ENCODE assay signal across 9 cellular contexts in the genomic region with DNA sequence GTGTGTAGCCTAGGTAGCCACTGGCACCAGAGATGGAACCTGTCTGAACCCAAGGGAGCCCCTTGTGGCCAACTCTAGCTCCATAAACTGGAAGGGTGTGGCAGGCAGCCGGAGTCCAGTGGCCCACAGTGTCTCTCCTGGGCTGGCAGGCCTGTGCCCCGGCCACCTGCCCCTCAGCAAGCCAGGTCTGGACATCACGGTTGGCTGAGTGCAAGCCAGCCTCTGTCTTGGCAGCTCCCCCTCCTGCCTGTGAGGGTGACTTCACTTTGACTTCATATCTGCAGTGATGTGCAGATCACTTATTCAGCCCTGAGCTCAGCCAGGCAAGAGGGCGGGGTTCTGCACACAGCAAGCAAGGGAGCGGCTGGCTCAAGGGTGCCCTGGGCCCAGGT. TPM values are rescaled to one million over a fixed set of nuclear protein-coding genes. Genes with fewer than 3 reads are reported as not detected.
DNase-seq lines count a peak whose midpoint lies in the region; ATAC-seq and TF ChIP-seq lines count a peak whose summit lies in the region.
"Had no signal": no experiment of that assay in that cellular context is flagged by ENCODE, and none has a peak within 500 bp of the region (broad histone marks: within the 10 kb centered on the region; RNA-seq: fewer than 3 reads in every experiment).

No MANE protein-coding gene starts in this region.

- TF ChIP-seq POLR2A in NB4 (IDR thresholded peaks at IDR 0.05; ENCODE audit: extremely low read depth, insufficient read length), result no peak

- no peaks in the 10 kb centered on the region for H3K9me3 ChIP-seq in left ventricle myocardium inferior (replicated peaks)
- H3K9me3 ChIP-seq: heart left ventricle had no signal

- TF ChIP-seq CTCF in left ventricle myocardium inferior (IDR thresholded peaks at IDR 0.05; ENCODE audit: borderline replicate concordance) (peak; percentile 14), NB4 (IDR thresholded peaks at IDR 0.05; ENCODE audit: low read depth, low read length) (peak; percentile 33), choroid plexus epithelial cell (conservative IDR thresholded peaks at IDR 0.05; ENCODE audit: low read depth, low read length) (peak; percentile 39), type B pancreatic cell (conservative IDR thresholded peaks at IDR 0.05) (peak; percentile 36)

- no peak overlapping the region for H3K27ac Mint-ChIP-seq in type B pancreatic cell

- H3K9me3 Mint-ChIP-seq in type B pancreatic cell, result no peaks in the 10 kb centered on the region

- H3K27me3 ChIP-seq in left ventricle myocardium inferior (ENCODE audit: low read depth), result peaks cover 88% of the 10 kb centered on the region

- H3K4me1 ChIP-seq in left ventricle myocardium inferior, result peaks cover 20% of the 10 kb centered on the region

- H3K4me1 Mint-ChIP-seq in type B pancreatic cell (ENCODE audit: unreplicated experiment), result no peaks in the 10 kb centered on the region

- H3K27ac ChIP-seq in left ventricle myocardium inferior (replicated peaks), result no peak overlapping the region
- H3K27ac ChIP-seq: heart left ventricle had no signal

- peaks cover 81% of the 10 kb centered on the region for H3K27me3 Mint-ChIP-seq in type B pancreatic cell

- H3K36me3 Mint-ChIP-seq in type B pancreatic cell, result no peaks in the 10 kb centered on the region

- H3K36me3 ChIP-seq in left ventricle myocardium inferior, result no peaks in the 10 kb centered on the region
- H3K36me3 ChIP-seq: heart left ventricle had no signal

- DNase-seq in left ventricle myocardium inferior (no peak), cardiac septum (ENCODE audit: low spot score) (no peak), NB4 (ENCODE audit: low read depth) (peak; percentile 55), choroid plexus epithelial cell (ENCODE audit: low read depth) (no peak), type B pancreatic cell (ENCODE audit: extremely low spot score, unreplicated experiment) (no peak), OCI-M2 (lab: John Stamatoyannopoulos, UW; ENCODE audit: unreplicated experiment) (no peak)

- H3K4me3 Mint-ChIP-seq in type B pancreatic cell, result peak overlapping the region; percentile 72

- H3K4me3 ChIP-seq in left ventricle myocardium inferior (peak overlapping the region; percentile 68), NB4 (ENCODE audit: low read depth, low read length) (no peak overlapping the region), choroid plexus epithelial cell (ENCODE audit: low read depth, low read length) (no peak overlapping the region)

- intact Hi-C loops in left ventricle myocardium inferior (cut with micrococcal nuclease), result no loop called here
- intact Hi-C loops in cardiac septum (cut with DNase I), result loop anchor here (5.0 kb wide), 1 partner anchor 208 kb away; no protein-coding TSS in a partner anchor

- ATAC-seq in GM19452 (IDR thresholded peaks at IDR 0.05; ENCODE audit: unreplicated experiment), result no peak
- ATAC-seq in HG03354 (IDR thresholded peaks at IDR 0.05; ENCODE audit: poor library complexity, severe bottlenecking, unreplicated experiment), result no peak

RNA-seq across cellular contexts. Expression of a gene that starts 1.3 kb away (rescaled TPM):
- 0.60 TPM for total RNA-seq in left ventricle myocardium inferior
- 0.94 TPM for total RNA-seq in cardiac septum
- 8.2 and 14.0 TPM in 2 replicates for total RNA-seq in type B pancreatic cell (ENCODE audit: low replicate concordance)
